18 cellular contexts compared by ENCODE assay signal in genomic region chr3:119613201-119613600, GRCh38. TPM values are rescaled to one million over a fixed set of nuclear protein-coding genes. Genes with fewer than 3 reads are reported as not detected.
A peak's percentile ranks its signal among the peaks of the same experiment; 100 is the strongest.
DNase-seq lines count a peak whose midpoint lies in the region; ATAC-seq and TF ChIP-seq lines count a peak whose summit lies in the region.
"Had no signal": no experiment of that assay in that cellular context is flagged by ENCODE, and none has a peak within 500 bp of the region (broad histone marks: within the 10 kb centered on the region; RNA-seq: fewer than 3 reads in every experiment).

No MANE protein-coding gene starts in this region.

- no peak overlapping the region for H4K5ac ChIP-seq in H9 (ENCODE audit: insufficient read length, low read depth, low read length)

- no CpG with 5 or more reads among the region's 1 CpG for WGBS in H9 (ENCODE audit: extremely low coverage, insufficient read length, low lambda C conversion rate)

- H3K4me1 ChIP-seq in H9 (ENCODE audit: insufficient read depth, low read length): no peaks in the 10 kb centered on the region
- H3K4me1 ChIP-seq: BE2C, SJSA1 had no signal

- DNase-seq in left lobe of liver (ENCODE audit: low spot score): peak; percentile 16
- no peak for DNase-seq in H9
- DNase-seq in DMS53 (lab: John Stamatoyannopoulos, UW): no peak
- DNase-seq in cardiac septum (ENCODE audit: low spot score): no peak
- DNase-seq in amygdala (lab: John Stamatoyannopoulos, UW): no peak
- DNase-seq: BE2C; CD4-positive, alpha-beta T cell; KBM-7; NCI-H1436; NCI-H2081; NCI-H510A; NCI-H774; PC-9; T-helper 2 cell had no signal

- H3K27ac ChIP-seq in H9 (ENCODE audit: insufficient read length, low read depth, low read length): no peak overlapping the region
- H3K27ac ChIP-seq: PC-9, SJSA1 had no signal

- H3K56ac ChIP-seq in H9 (ENCODE audit: insufficient read length, low read depth, low read length): no peak overlapping the region

- H2BK20ac ChIP-seq in H9 (ENCODE audit: low read depth, low read length, poor library complexity, severe bottlenecking): no peak overlapping the region

- no peaks in the 10 kb centered on the region for H3K9me3 Mint-ChIP-seq in H9
- H3K9me3 Mint-ChIP-seq: CD4-positive, alpha-beta T cell had no signal

- no peaks in the 10 kb centered on the region for H3K23me2 ChIP-seq in H9 (ENCODE audit: insufficient read length, low read depth, low read length, poor library complexity, severe bottlenecking)

- no peaks in the 10 kb centered on the region for H3K9me3 ChIP-seq in H9 (ENCODE audit: control insufficient read depth, low read depth, low read length)
- H3K9me3 ChIP-seq: BE2C, HAP-1, SJSA1 had no signal

- H4K8ac ChIP-seq in H9 (replicated peaks; ENCODE audit: insufficient read length, low read depth, low read length): no peak overlapping the region

- no peak overlapping the region for H3K4ac ChIP-seq in H9 (ENCODE audit: low read depth, low read length)

- intact Hi-C loops in cardiac septum (cut with DNase I): no loop called here

- H3K36me3 Mint-ChIP-seq in H9 (ENCODE audit: insufficient read depth in 1 of 3, low read depth in 3 of 3): no peaks in the 10 kb centered on the region

- no peak overlapping the region for H3K9ac ChIP-seq in H9 (ENCODE audit: extremely low read depth, insufficient read length, low read length)

- H3K14ac ChIP-seq in H9 (ENCODE audit: insufficient read depth, low read length): no peak overlapping the region

- H4K91ac ChIP-seq in H9 (ENCODE audit: insufficient read length, low read depth, low read length): no peak overlapping the region

- TF ChIP-seq CTCF in H9 (conservative IDR thresholded peaks at IDR 0.05): no peak

- H2BK15ac ChIP-seq in H9 (ENCODE audit: low read depth, low read length): no peak overlapping the region

- H2BK12ac ChIP-seq in H9 (ENCODE audit: insufficient read length, low read depth, low read length): no peak overlapping the region

- no peaks in the 10 kb centered on the region for H3K79me1 ChIP-seq in H9 (ENCODE audit: insufficient read depth, low read depth, low read length, poor library complexity, severe bottlenecking)

- no peak overlapping the region for H3K27ac Mint-ChIP-seq in H9
- H3K27ac Mint-ChIP-seq: CD4-positive, alpha-beta T cell had no signal

- no peak overlapping the region for H2BK5ac ChIP-seq in H9 (ENCODE audit: insufficient read length, low read length)

- no peak overlapping the region for H3K18ac ChIP-seq in H9 (ENCODE audit: insufficient read length, low read depth, low read length)

- no peaks in the 10 kb centered on the region; the same call in none of the 2 replicates for H3K27me3 Mint-ChIP-seq in H9 (ENCODE audit: low read depth)

- peaks cover 2% of the 10 kb centered on the region; the same call in 1 of the 2 replicates for H3K27me3 ChIP-seq in H9 (ENCODE audit: insufficient read depth, low read length)
- H3K27me3 ChIP-seq: BE2C, SJSA1 had no signal

- no peak overlapping the region for H2BK120ac ChIP-seq in H9 (ENCODE audit: low read depth, low read length, poor library complexity, severe bottlenecking)

- H3K4me2 ChIP-seq in H9 (ENCODE audit: insufficient read depth, insufficient read length, low read length): no peak overlapping the region
- H3K4me2 ChIP-seq: PC-9 had no signal

- peaks cover 0 to 3% of the 10 kb centered on the region in 2 experiments; a peak in 2 of 4 replicates for H3K4me1 Mint-ChIP-seq in H9

- H4K20me1 ChIP-seq in H9 (ENCODE audit: control insufficient read depth, insufficient read depth, insufficient read length): no peaks in the 10 kb centered on the region

- H3K4me3 Mint-ChIP-seq in H9: no peak overlapping the region
- H3K4me3 Mint-ChIP-seq: CD4-positive, alpha-beta T cell had no signal

- H3K79me2 ChIP-seq in H9 (ENCODE audit: insufficient read depth, low read length): no peaks in the 10 kb centered on the region

- no peak overlapping the region for H2AK5ac ChIP-seq in H9 (ENCODE audit: insufficient read length, low read length)

- no peak overlapping the region for H2AFZ ChIP-seq in H9 (ENCODE audit: low read length)
- H2AFZ ChIP-seq: PC-9 had no signal

- no peak overlapping the region for H3K23ac ChIP-seq in H9 (ENCODE audit: insufficient read length, low read depth, low read length)

- H3T11ph ChIP-seq in H9 (ENCODE audit: low read length): no peak overlapping the region

- peak; percentile 63 for ATAC-seq in GM21786 (IDR thresholded peaks at IDR 0.05; ENCODE audit: unreplicated experiment)
- peak; percentile 63 for ATAC-seq in HG03045 (IDR thresholded peaks at IDR 0.05; ENCODE audit: unreplicated experiment)
- no peak for ATAC-seq in left lobe of liver

RNA-seq across cellular contexts. Expression of gene PLA1A, which starts 15.5 kb away (rescaled TPM):
- total RNA-seq in left lobe of liver (13.5 TPM), H9 (2021) (not detected in 2 replicates), cardiac septum (2.0 TPM)
- total RNA-seq: CD4-positive, alpha-beta T cell; PC-9 had no signal

RNA-seq across cellular contexts. Expression of gene ADPRH, which starts 33.9 kb away (rescaled TPM):
- total RNA-seq in left lobe of liver (4.1 TPM), H9 (2021) (3.1 and 3.6 TPM in 2 replicates), cardiac septum (10.9 TPM)

RNA-seq across cellular contexts. Expression of gene POPDC2, which starts 47.2 kb away (rescaled TPM):
- total RNA-seq in left lobe of liver (0.65 TPM), H9 (2021) (0.37 and 0.97 TPM in 2 replicates), cardiac septum (702 TPM)

RNA-seq across cellular contexts. Expression of gene CD80, which starts 53.8 kb away (rescaled TPM):
- total RNA-seq in left lobe of liver (0.23 TPM), H9 (2021) (not detected in 2 replicates), cardiac septum (0.46 TPM)
- total RNA-seq: PC-9, SJSA1 had no signal

Comparison
In these comparisons a context has a peak if more than half of its experiments do, and no peak if none do; other contexts are left out.
1. RNA of gene POPDC2, which starts 47.2 kb away (total RNA-seq): 702 TPM in cardiac septum (single experiment); 0.65 TPM in left lobe of liver (single experiment) and 0.37 to 0.97 TPM in H9; every median in the first group is over 100 times any median in the second.